1 cellular context compared by ENCODE assay signal in genomic region chr11:130272336-130272735, GRCh38.
TF ChIP-seq lines count a peak whose summit lies in the region.

No MANE protein-coding gene starts in this region.

TF ChIP-seq in HepG2, 621 proteins besides CTCF, POLR2A, EP300 and RAD21:
- TF ChIP-seq, protein P1, sequence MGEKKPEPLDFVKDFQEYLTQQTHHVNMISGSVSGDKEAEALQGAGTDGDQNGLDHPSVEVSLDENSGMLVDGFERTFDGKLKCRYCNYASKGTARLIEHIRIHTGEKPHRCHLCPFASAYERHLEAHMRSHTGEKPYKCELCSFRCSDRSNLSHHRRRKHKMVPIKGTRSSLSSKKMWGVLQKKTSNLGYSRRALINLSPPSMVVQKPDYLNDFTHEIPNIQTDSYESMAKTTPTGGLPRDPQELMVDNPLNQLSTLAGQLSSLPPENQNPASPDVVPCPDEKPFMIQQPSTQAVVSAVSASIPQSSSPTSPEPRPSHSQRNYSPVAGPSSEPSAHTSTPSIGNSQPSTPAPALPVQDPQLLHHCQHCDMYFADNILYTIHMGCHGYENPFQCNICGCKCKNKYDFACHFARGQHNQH (CRISPR knock-in tag; IDR thresholded peaks at IDR 0.05): no peak
- TF ChIP-seq SKI (IDR thresholded peaks at IDR 0.05; ENCODE audit: partially characterized antibody) (no peak), TBL1XR1 (IDR thresholded peaks at IDR 0.05; ENCODE audit: borderline replicate concordance, low read length, partially characterized antibody) (no peak), ZNF460 (CRISPR knock-in tag; IDR thresholded peaks at IDR 0.05; ENCODE audit: borderline replicate concordance) (no peak), NFYC (CRISPR knock-in tag; IDR thresholded peaks at IDR 0.05) (no peak), ERF (CRISPR knock-in tag; IDR thresholded peaks at IDR 0.05) (no peak), NAIF1 (CRISPR knock-in tag; IDR thresholded peaks at IDR 0.05; ENCODE audit: borderline replicate concordance) (no peak)
- TF ChIP-seq, protein P2, sequence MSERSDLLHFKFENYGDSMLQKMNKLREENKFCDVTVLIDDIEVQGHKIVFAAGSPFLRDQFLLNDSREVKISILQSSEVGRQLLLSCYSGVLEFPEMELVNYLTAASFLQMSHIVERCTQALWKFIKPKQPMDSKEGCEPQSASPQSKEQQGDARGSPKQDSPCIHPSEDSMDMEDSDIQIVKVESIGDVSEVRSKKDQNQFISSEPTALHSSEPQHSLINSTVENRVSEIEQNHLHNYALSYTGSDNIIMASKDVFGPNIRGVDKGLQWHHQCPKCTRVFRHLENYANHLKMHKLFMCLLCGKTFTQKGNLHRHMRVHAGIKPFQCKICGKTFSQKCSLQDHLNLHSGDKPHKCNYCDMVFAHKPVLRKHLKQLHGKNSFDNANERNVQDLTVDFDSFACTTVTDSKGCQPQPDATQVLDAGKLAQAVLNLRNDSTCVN (CRISPR knock-in tag; IDR thresholded peaks at IDR 0.05; ENCODE audit: borderline replicate concordance): no peak
